Comparison of ENCODE assay signal across 10 cellular contexts in the genomic region with DNA sequence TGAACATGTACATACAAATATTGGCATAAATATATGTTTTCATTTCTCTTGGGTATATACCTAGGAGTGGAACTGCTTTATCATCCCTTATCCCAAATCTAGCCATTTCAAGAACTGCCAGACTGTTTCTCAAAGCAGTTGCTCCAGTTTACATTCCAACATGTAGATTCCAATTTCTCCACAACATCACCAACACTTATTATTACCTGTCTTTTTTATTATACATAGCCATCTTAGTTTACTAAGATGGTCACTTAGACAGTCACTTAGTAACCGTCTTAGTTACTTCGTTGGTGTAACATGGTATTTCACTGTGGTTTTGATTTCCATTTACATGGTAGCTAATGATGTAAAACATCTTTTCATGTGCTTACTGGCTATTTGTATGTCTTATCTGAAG.
"Had no signal": no experiment of that assay in that cellular context is flagged by ENCODE, and none has a peak within 500 bp of the region (broad histone marks: within the 10 kb centered on the region; RNA-seq: fewer than 3 reads in every experiment).

No MANE protein-coding gene starts in this region.

- DNase-seq: H9, HCEC 1CT, HFFc6, KG1 had no signal

- H3K4me3 ChIP-seq: GM23338 had no signal

- H3K27ac Mint-ChIP-seq: GM23338, H9, HFFc6 had no signal

- ATAC-seq: GM23338, HepG2 had no signal

- H3K4me3 Mint-ChIP-seq: GM23338, H9, HFFc6 had no signal

- H3K27ac ChIP-seq: HL-60 had no signal

- H3K27me3 Mint-ChIP-seq: IgD-negative memory B cell had no signal

- FAIRE-seq: H1, H54, HepG2 had no signal

- H3K9me3 Mint-ChIP-seq: GM23338, HFFc6 had no signal
